10 cellular contexts compared by ENCODE assay signal in the genomic region with DNA sequence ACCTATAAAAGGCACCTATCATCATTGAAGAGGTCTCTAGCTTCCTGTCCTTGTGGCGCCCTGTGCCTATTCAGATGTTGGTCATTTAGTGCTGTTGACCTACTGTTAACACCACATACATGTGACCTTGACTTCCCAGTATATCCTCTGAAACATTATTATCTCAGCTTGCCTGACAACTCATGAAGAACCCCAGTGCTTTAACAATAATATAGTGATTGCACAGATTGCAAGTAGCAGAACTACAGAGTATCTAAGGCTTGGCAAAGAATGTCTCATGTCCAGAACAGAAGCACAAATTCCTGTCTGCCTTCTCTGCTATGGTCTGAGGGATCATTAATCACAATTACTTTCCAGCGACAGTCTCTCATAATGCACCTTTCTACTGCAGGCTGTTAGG.
DNase-seq lines count a peak whose midpoint lies in the region; ATAC-seq, FAIRE-seq and TF ChIP-seq lines count a peak whose summit lies in the region.
"Had no signal": no experiment of that assay in that cellular context is flagged by ENCODE, and none has a peak within 500 bp of the region (broad histone marks: within the 10 kb centered on the region; RNA-seq: fewer than 3 reads in every experiment).

No MANE protein-coding gene starts in this region.

- POLR2A ChIA-PET in HepG2 (lab: Yijun Ruan, JAX) = no interaction called here

- H3K4me1 ChIP-seq in HepG2 (ENCODE audit: insufficient read depth, low read length) (peaks cover 20% of the 10 kb centered on the region), right lobe of liver (no peaks in the 10 kb centered on the region)
- H3K4me1 ChIP-seq: testis had no signal

- H3K9ac ChIP-seq in HepG2 (ENCODE audit: insufficient read depth, low read depth, low read length) = no peak overlapping the region

- CTCF ChIA-PET in HepG2 (lab: Yijun Ruan, JAX; ENCODE audit: low intra/inter-chr PET ratio, low total read pairs) = no interaction called here

- ATAC-seq in HepG2 (peak; percentile 51; the same call in 1 of the 3 replicates), right lobe of liver (no peak), GM19455 (IDR thresholded peaks at IDR 0.05; ENCODE audit: unreplicated experiment) (no peak)

- WGBS in HepG2 (ENCODE audit: low lambda C conversion rate) = 100% methylated on average over 2 of the region's 2 CpGs
- WGBS in right lobe of liver (ENCODE audit: insufficient coverage, low coverage, low lambda C conversion rate, missing lambda C conversion rate) = 46% methylated on average over 2 of the region's 2 CpGs

- H3K27me3 ChIP-seq in HepG2 (ENCODE audit: control insufficient read depth in 1 of 2, insufficient read depth in 2 of 2, low read length in 2 of 2) (no peaks in the 10 kb centered on the region), right lobe of liver (no peaks in the 10 kb centered on the region)
- H3K27me3 ChIP-seq: neutrophil, testis had no signal

- H2AFZ ChIP-seq in HepG2 (ENCODE audit: low read length) = no peak overlapping the region

- no peaks in the 10 kb centered on the region for H4K20me1 ChIP-seq in HepG2 (ENCODE audit: insufficient read depth, low read length)

- in situ Hi-C loops in HepG2 (cut with HindIII; ENCODE audit: extremely low pct_ligation_motif_present, low pct_unique_long_range_greater_than_20kb) = no loop called here

- no peak overlapping the region for H3K4me2 ChIP-seq in HepG2 (ENCODE audit: low read depth, low read length)

- no peak overlapping the region for H3K4me3 ChIP-seq in HepG2 (replicated peaks in 1 of 3; ENCODE audit: insufficient read depth in 1 of 3, low read depth in 2 of 3, low read length in 3 of 3)
- H3K4me3 ChIP-seq in right lobe of liver = no peak overlapping the region
- H3K4me3 ChIP-seq: testis had no signal

- FAIRE-seq in HepG2 (lab: Jason Lieb, UNC) = no peak

- TF ChIP-seq CTCF in HepG2 (CRISPR knock-in tag; IDR thresholded peaks at IDR 0.05) = no peak
- TF ChIP-seq CTCF in right lobe of liver (IDR thresholded peaks at IDR 0.05) = no peak

- no TSS peak for BruUV-seq in HepG2 (replicated peaks; lab: Mats Ljungman, UMichigan)

- no peak for TF ChIP-seq RAD21 in HepG2 (CRISPR knock-in tag; IDR thresholded peaks at IDR 0.05)

- TF ChIP-seq EP300 in HepG2 (IDR thresholded peaks at IDR 0.05; ENCODE audit: low read depth in 2 of 2, low read length in 2 of 2) (no peak), HepG2 (CRISPR knock-in tag; IDR thresholded peaks at IDR 0.05; ENCODE audit: borderline replicate concordance) (no peak)

- H3K36me3 ChIP-seq in HepG2 (replicated peaks in 1 of 2; ENCODE audit: control insufficient read depth in 1 of 2, insufficient read depth in 2 of 2, low read length in 2 of 2) (peaks cover 0 to 4% of the 10 kb centered on the region in 2 experiments; a peak in 1 of 5 replicates), right lobe of liver (no peaks in the 10 kb centered on the region)
- H3K36me3 ChIP-seq: neutrophil had no signal

- intact Hi-C loops in HepG2 (cut with micrococcal nuclease; ENCODE audit: unreplicated experiment) (no loop called here), right lobe of liver (cut with DNase I) (no loop called here), posterior cingulate gyrus (cut with DNase I) (no loop called here), posterior vena cava (cut with DNase I) (no loop called here)

- TF ChIP-seq POLR2A in HepG2 (IDR thresholded peaks at IDR 0.05; ENCODE audit: insufficient read depth in 1 of 2, low read depth in 2 of 2, low read length in 2 of 2) (no peak), right lobe of liver (IDR thresholded peaks at IDR 0.05) (no peak)

- DNase-seq in HepG2 (ENCODE audit: low spot score) = peak; percentile 31
- no peak for DNase-seq in right lobe of liver
- peak; percentile 62 for DNase-seq in SK-N-DZ (ENCODE audit: low spot score)
- DNase-seq in left kidney (ENCODE audit: low read depth, low spot score) = peak; percentile 61
- DNase-seq in posterior cingulate gyrus = no peak
- no peak for DNase-seq in posterior vena cava (ENCODE audit: low spot score)
- DNase-seq: MM.1S, testis had no signal

- no peaks in the 10 kb centered on the region for H3K9me3 ChIP-seq in HepG2 (ENCODE audit: low read length)
- no peaks in the 10 kb centered on the region for H3K9me3 ChIP-seq in right lobe of liver
- H3K9me3 ChIP-seq: neutrophil, testis had no signal

- no peaks in the 10 kb centered on the region for H3K79me2 ChIP-seq in HepG2 (ENCODE audit: insufficient read depth, low read length)

- H3K27ac ChIP-seq in HepG2 (ENCODE audit: extremely low read length, insufficient read depth, low read length) (no peak overlapping the region), right lobe of liver (no peak overlapping the region)
- H3K27ac ChIP-seq: neutrophil, testis had no signal

TF ChIP-seq in HepG2, 621 proteins besides CTCF, POLR2A, EP300 and RAD21:
- 0 out of 2 replicates have a peak, but pooled peaks have one; percentile 12 for TF ChIP-seq RARA (CRISPR knock-in tag; IDR thresholded peaks at IDR 0.05)
- no peak for TF ChIP-seq MYNN (CRISPR knock-in tag; IDR thresholded peaks at IDR 0.05; ENCODE audit: low read depth)

Comparison
In these comparisons a context has a peak if more than half of its experiments do, and no peak if none do; other contexts are left out.
1. DNase-seq: peak in HepG2 (single experiment), SK-N-DZ (single experiment) and left kidney (single experiment); none in right lobe of liver (0 of 3), posterior cingulate gyrus (0 of 10) and posterior vena cava (single experiment).